In the genomic region with DNA sequence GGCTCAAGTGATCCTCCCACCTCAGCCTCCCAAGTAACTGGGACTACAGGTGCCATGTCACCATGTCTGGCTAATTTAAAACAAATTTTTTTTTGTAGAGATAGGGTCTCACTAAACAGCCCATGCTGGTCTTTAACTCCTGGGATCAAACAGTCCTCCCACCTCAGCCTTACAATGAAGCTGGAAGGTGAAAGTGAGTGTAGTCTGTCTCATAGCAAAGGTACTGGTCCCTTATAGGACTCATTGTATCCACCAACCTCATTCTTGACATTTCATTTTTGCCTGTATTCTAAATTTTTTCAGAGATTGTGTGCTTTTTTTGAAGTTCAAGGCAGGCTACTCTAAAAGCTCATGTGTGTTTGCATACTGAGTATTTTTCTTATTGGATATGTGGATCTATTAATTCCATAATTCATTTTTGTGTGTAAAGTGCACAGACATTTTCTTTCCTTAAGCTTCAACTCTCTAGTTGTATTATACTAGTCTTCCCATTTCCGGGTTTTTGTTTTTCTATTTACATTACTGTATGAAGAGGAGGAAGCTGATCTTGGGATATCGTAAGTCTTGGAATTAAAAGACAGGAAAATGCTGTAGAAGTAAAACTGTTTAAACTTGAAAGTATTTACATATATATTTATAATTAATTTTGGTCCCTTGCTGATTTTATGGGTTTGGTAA, we compare ENCODE assay signal across 21 cellular contexts. TPM values are rescaled to one million over a fixed set of nuclear protein-coding genes. Genes with fewer than 3 reads are reported as not detected.
A peak's percentile ranks its signal among the peaks of the same experiment; 100 is the strongest.
DNase-seq lines count a peak whose midpoint lies in the region; ATAC-seq, FAIRE-seq and TF ChIP-seq lines count a peak whose summit lies in the region.
"Had no signal": no experiment of that assay in that cellular context is flagged by ENCODE, and none has a peak within 500 bp of the region (broad histone marks: within the 10 kb centered on the region; RNA-seq: fewer than 3 reads in every experiment).

No MANE protein-coding gene starts in this region.

- POLR2A ChIA-PET in K562 (lab: Yijun Ruan, JAX) = interaction anchor here (0.6 to 6.6 kb wide), 12 partner anchors 8 to 78 kb away, joined by 3 to 144 read pairs (median 6); a partner anchor contains a TSS

- peaks cover 51% of the 10 kb centered on the region for H3K36me3 Mint-ChIP-seq in activated T-cell treated with anti-CD3 and anti-CD28 coated beads, Interleukin-2, amount 50 U/mL, for 24 hours (ENCODE audit: low read depth)
- H3K36me3 Mint-ChIP-seq in stimulated activated memory B cell treated with anti-CD40 and anti-IgM and Interleukin-4, amounts not matched to agents 10 μg/mL and 1 μg/mL and 100 μg/mL, for 72 hours = peaks cover 22% of the 10 kb centered on the region

- 91% methylated on average over 2 of the region's 2 CpGs for WGBS in K562 (ENCODE audit: insufficient coverage, low coverage, missing lambda C conversion rate)
- no CpG with 5 or more reads among the region's 2 CpGs for WGBS in trophoblast cell (ENCODE audit: extremely low coverage, insufficient coverage, insufficient read length)
- no CpG with 5 or more reads among the region's 2 CpGs for WGBS in mesendoderm (ENCODE audit: extremely low coverage, insufficient coverage, low lambda C conversion rate)

- H3K9ac ChIP-seq in K562 (ENCODE audit: insufficient read depth in 1 of 2, low read depth in 2 of 2, low read length in 2 of 2) = no peak overlapping the region
- H3K9ac ChIP-seq in trophoblast cell (ENCODE audit: low read length) = no peak overlapping the region
- no peak overlapping the region for H3K9ac ChIP-seq in mesendoderm (ENCODE audit: low read length)

- no peak overlapping the region for H3K4me3 Mint-ChIP-seq in activated T-cell treated with anti-CD3 and anti-CD28 coated beads, Interleukin-2, amount 50 U/mL, for 24 hours
- no peak overlapping the region for H3K4me3 Mint-ChIP-seq in stimulated activated memory B cell treated with anti-CD40 and anti-IgM and Interleukin-4, amounts not matched to agents 10 μg/mL and 1 μg/mL and 100 μg/mL, for 72 hours
- H3K4me3 Mint-ChIP-seq: activated T-helper 1 cell treated with anti-CD3 and anti-CD28 coated beads, Interleukin-12 subunit alpha, Interleukin-12 subunit beta, Interleukin-2, Interleukin-4 antibody, amounts not matched to agents 30 ng/mL and 10 ng/mL and 1 ng/mL, durations not matched to agents 14 hours and 24 hours and 36 hours had no signal

- H2BK15ac ChIP-seq in mesendoderm (replicated peaks; ENCODE audit: low read depth) = no peak overlapping the region

- H3K79me2 ChIP-seq in K562 (ENCODE audit: control insufficient read depth, insufficient read depth, low read length) = peaks cover 99% of the 10 kb centered on the region
- peaks cover 8% of the 10 kb centered on the region for H3K79me2 ChIP-seq in trophoblast cell (ENCODE audit: control insufficient read depth, insufficient read depth, low read length, poor library complexity)
- H3K79me2 ChIP-seq in mesendoderm (ENCODE audit: control insufficient read depth, insufficient read depth, low read length) = peaks cover 67% of the 10 kb centered on the region

- H3K27ac Mint-ChIP-seq in activated T-cell treated with anti-CD3 and anti-CD28 coated beads, Interleukin-2, amount 50 U/mL, for 24 hours = peak overlapping the region; percentile 76
- no peak overlapping the region for H3K27ac Mint-ChIP-seq in stimulated activated memory B cell treated with anti-CD40 and anti-IgM and Interleukin-4, amounts not matched to agents 10 μg/mL and 1 μg/mL and 100 μg/mL, for 72 hours
- H3K27ac Mint-ChIP-seq: activated T-helper 1 cell treated with anti-CD3 and anti-CD28 coated beads, Interleukin-12 subunit alpha, Interleukin-12 subunit beta, Interleukin-2, Interleukin-4 antibody, amounts not matched to agents 30 ng/mL and 10 ng/mL and 1 ng/mL, durations not matched to agents 14 hours and 24 hours and 36 hours had no signal

- no peak overlapping the region for H4K5ac ChIP-seq in mesendoderm (ENCODE audit: low read length)

- H3K4me3 ChIP-seq in LNCaP clone FGC (ENCODE audit: low read depth, low read length) (peak overlapping the region; percentile 28; the same call in 1 of the 2 replicates), K562 (no peak overlapping the region), trophoblast cell (ENCODE audit: low read depth, low read length) (no peak overlapping the region), mesendoderm (ENCODE audit: low read length) (no peak overlapping the region)
- H3K4me3 ChIP-seq: cardiac muscle cell, vagina had no signal

- no peak for TF ChIP-seq EP300 in K562 (IDR thresholded peaks at IDR 0.05; ENCODE audit: low read length)

- TF ChIP-seq POLR2A in K562 (conservative IDR thresholded peaks at IDR 0.05) = no peak

- H2BK120ac ChIP-seq in trophoblast cell (ENCODE audit: insufficient read depth, low read length, poor library complexity) = no peak overlapping the region
- no peak overlapping the region for H2BK120ac ChIP-seq in mesendoderm (ENCODE audit: low read depth, low read length)

- H3K4me2 ChIP-seq in K562 (ENCODE audit: insufficient read depth, low read length) = no peak overlapping the region
- no peak overlapping the region for H3K4me2 ChIP-seq in trophoblast cell (ENCODE audit: low read length)
- no peak overlapping the region for H3K4me2 ChIP-seq in mesendoderm (ENCODE audit: low read length)

- no peaks in the 10 kb centered on the region for H3K27me3 Mint-ChIP-seq in activated T-cell treated with anti-CD3 and anti-CD28 coated beads, Interleukin-2, amount 50 U/mL, for 24 hours
- H3K27me3 Mint-ChIP-seq in stimulated activated memory B cell treated with anti-CD40 and anti-IgM and Interleukin-4, amounts not matched to agents 10 μg/mL and 1 μg/mL and 100 μg/mL, for 72 hours = no peaks in the 10 kb centered on the region

- H4K8ac ChIP-seq in trophoblast cell (ENCODE audit: low read depth, low read length) (no peak overlapping the region), mesendoderm (ENCODE audit: low read depth, low read length) (no peak overlapping the region)

- TF ChIP-seq CTCF in LNCaP clone FGC (IDR thresholded peaks at IDR 0.05; ENCODE audit: control insufficient read depth, extremely low read depth, insufficient read depth) (no peak), K562 (IDR thresholded peaks at IDR 0.05 in 2 of 3, conservative IDR thresholded peaks at IDR 0.05 in 1 of 3; ENCODE audit: insufficient read depth in 2 of 3, low read depth in 1 of 3, low read length in 3 of 3) (no peak)

- H3K27me3 ChIP-seq in K562 (ENCODE audit: control insufficient read depth in 2 of 2, insufficient read depth in 2 of 2, low read length in 2 of 2) (no peaks in the 10 kb centered on the region), trophoblast cell (ENCODE audit: insufficient read depth, low read length) (no peaks in the 10 kb centered on the region), mesendoderm (ENCODE audit: insufficient read depth, low read length, poor library complexity) (no peaks in the 10 kb centered on the region)
- H3K27me3 ChIP-seq: cardiac muscle cell, vagina had no signal

- H2AK5ac ChIP-seq in trophoblast cell (ENCODE audit: low read length) = no peak overlapping the region
- no peak overlapping the region for H2AK5ac ChIP-seq in mesendoderm (ENCODE audit: low read length)

- no peak overlapping the region for H2AFZ ChIP-seq in K562 (ENCODE audit: low read depth, low read length)
- no peak overlapping the region for H2AFZ ChIP-seq in trophoblast cell (ENCODE audit: insufficient read depth, low read length, poor library complexity)

- no peaks in the 10 kb centered on the region for H3K9me1 ChIP-seq in K562 (ENCODE audit: control insufficient read depth, insufficient read depth, low read length)

- H3K56ac ChIP-seq in mesendoderm (ENCODE audit: low read length) = no peak overlapping the region

- DNase-seq in activated T-cell treated with anti-CD3 and anti-CD28 coated beads, Interleukin-2, amount 50 U/mL, for 24 hours = no peak
- no peak for DNase-seq in activated T-cell treated with anti-CD3 and anti-CD28 coated beads, Interleukin-2, amount 50 U/mL, for 48 hours
- DNase-seq in LNCaP clone FGC (ENCODE audit: low read depth) (no peak), K562 (ENCODE audit: extremely low read depth in 1 of 4, low spot score in 3 of 4) (no peak), trophoblast cell (no peak), COLO829 (ENCODE audit: low spot score) (no peak), mesendoderm (no peak)
- DNase-seq: amniotic stem cell; DMS79 treated with DMSO at 0.1 percent for 48 hours; mammary epithelial cell; NCI-H187 treated with DMSO at 0.1 percent for 48 hours; NCI-H446; NK-92 treated with Interleukin-12 subunit alpha and Interleukin-12 subunit beta, amount 100 ng/mL, for 24 hours; stimulated activated CD4-positive, alpha-beta T cell treated with anti-CD3 and anti-CD28 coated beads, Interleukin-1b, Interleukin-23, amount 100 ng/mL, for 48 hours had no signal

- intact Hi-C loops in K562 (cut with micrococcal nuclease) = no loop called here

- no peak overlapping the region for H4K12ac ChIP-seq in trophoblast cell (ENCODE audit: low read depth, low read length)

- H3K27ac ChIP-seq in K562 (ENCODE audit: extremely low read depth, low read depth, low read length) = no peak overlapping the region
- no peak overlapping the region for H3K27ac ChIP-seq in trophoblast cell (ENCODE audit: low read depth, low read length)
- H3K27ac ChIP-seq in mesendoderm (ENCODE audit: low read depth, low read length) = no peak overlapping the region
- H3K27ac ChIP-seq: cardiac muscle cell, vagina had no signal

- H3K36me3 ChIP-seq in K562 (ENCODE audit: control insufficient read depth, insufficient read depth, low read length) (no peaks in the 10 kb centered on the region; the same call in 2 of the 3 replicates), trophoblast cell (ENCODE audit: control insufficient read depth in 1 of 2, insufficient read depth in 2 of 2, low read length in 2 of 2) (no peaks in the 10 kb centered on the region), mesendoderm (ENCODE audit: control insufficient read depth, insufficient read depth, low read length) (no peaks in the 10 kb centered on the region)
- H3K36me3 ChIP-seq: cardiac muscle cell, vagina had no signal

- FAIRE-seq in K562 (lab: Jason Lieb, UNC) = no peak
- FAIRE-seq: frontal cortex, kidney had no signal

- ATAC-seq in K562 = peak; percentile 12
- no peak for ATAC-seq in stimulated activated memory B cell treated with anti-CD40 and anti-IgM and Interleukin-4, amounts not matched to agents 10 μg/mL and 1 μg/mL and 100 μg/mL, for 72 hours
- ATAC-seq: HCT116 had no signal

- no peak overlapping the region for H4K91ac ChIP-seq in trophoblast cell (ENCODE audit: low read depth, low read length)

- no peak for TF ChIP-seq RAD21 in K562 (CRISPR knock-in tag; conservative IDR thresholded peaks at IDR 0.05 in 1 of 2, IDR thresholded peaks at IDR 0.05 in 1 of 2)

- no TSS peak for BruUV-seq in K562 (replicated peaks; lab: Mats Ljungman, UMichigan)

- in situ Hi-C loops in K562 (cut with MboI) = no loop called here

- no peak overlapping the region for H2BK12ac ChIP-seq in trophoblast cell (ENCODE audit: low read length)

- H3K9me3 Mint-ChIP-seq in activated T-cell treated with anti-CD3 and anti-CD28 coated beads, Interleukin-2, amount 50 U/mL, for 24 hours = no peaks in the 10 kb centered on the region
- H3K9me3 Mint-ChIP-seq in stimulated activated memory B cell treated with anti-CD40 and anti-IgM and Interleukin-4, amounts not matched to agents 10 μg/mL and 1 μg/mL and 100 μg/mL, for 72 hours = no peaks in the 10 kb centered on the region
- H3K9me3 Mint-ChIP-seq: activated T-helper 1 cell treated with anti-CD3 and anti-CD28 coated beads, Interleukin-12 subunit alpha, Interleukin-12 subunit beta, Interleukin-2, Interleukin-4 antibody, amounts not matched to agents 30 ng/mL and 10 ng/mL and 1 ng/mL, durations not matched to agents 14 hours and 24 hours and 36 hours had no signal

- H3K18ac ChIP-seq in trophoblast cell (ENCODE audit: low read length) (no peak overlapping the region), mesendoderm (ENCODE audit: low read length) (no peak overlapping the region)

- no peaks in the 10 kb centered on the region for H3K79me1 ChIP-seq in trophoblast cell (ENCODE audit: low read length)
- H3K79me1 ChIP-seq in mesendoderm (ENCODE audit: low read length) = no peaks in the 10 kb centered on the region

- CTCF ChIA-PET in K562 (lab: Yijun Ruan, JAX; ENCODE audit: low intra/inter-chr PET ratio) = no interaction called here

- H3K4me1 ChIP-seq in K562 (replicated peaks in 1 of 2; ENCODE audit: control insufficient read depth in 2 of 2, insufficient read depth in 2 of 2, low read length in 2 of 2) (peaks cover 0 to 9% of the 10 kb centered on the region in 2 experiments; a peak in 1 of 5 replicates), trophoblast cell (ENCODE audit: control insufficient read depth in 1 of 2, insufficient read depth in 2 of 2, low read length in 2 of 2) (no peaks in the 10 kb centered on the region), mesendoderm (ENCODE audit: control insufficient read depth, low read depth, low read length) (no peaks in the 10 kb centered on the region)

- H3K23ac ChIP-seq in trophoblast cell (ENCODE audit: low read length) (no peak overlapping the region), mesendoderm (ENCODE audit: low read length) (no peak overlapping the region)

- H2BK5ac ChIP-seq in trophoblast cell (ENCODE audit: low read depth, low read length, poor library complexity) = no peak overlapping the region
- no peak overlapping the region for H2BK5ac ChIP-seq in mesendoderm (ENCODE audit: low read length)

- peaks cover 81% of the 10 kb centered on the region for H3K4me1 Mint-ChIP-seq in activated T-cell treated with anti-CD3 and anti-CD28 coated beads, Interleukin-2, amount 50 U/mL, for 24 hours (ENCODE audit: low read depth)
- peaks cover 77% of the 10 kb centered on the region for H3K4me1 Mint-ChIP-seq in stimulated activated memory B cell treated with anti-CD40 and anti-IgM and Interleukin-4, amounts not matched to agents 10 μg/mL and 1 μg/mL and 100 μg/mL, for 72 hours

- H3K4ac ChIP-seq in trophoblast cell (ENCODE audit: low read depth, low read length) = peak overlapping the region; percentile 27
- H3K4ac ChIP-seq in mesendoderm (ENCODE audit: low read depth, low read length) = no peak overlapping the region

- no peaks in the 10 kb centered on the region for H3K9me3 ChIP-seq in K562 (replicated peaks; ENCODE audit: control insufficient read depth, insufficient read depth, low read depth, low read length)
- H3K9me3 ChIP-seq in trophoblast cell (ENCODE audit: insufficient read depth, low read depth, low read length) = no peaks in the 10 kb centered on the region
- H3K9me3 ChIP-seq: vagina had no signal

- peaks cover 44% of the 10 kb centered on the region for H4K20me1 ChIP-seq in K562 (replicated peaks; ENCODE audit: control insufficient read depth, insufficient read depth, low read length)

- H3K14ac ChIP-seq in trophoblast cell (ENCODE audit: low read length) = no peak overlapping the region

RNA-seq across cellular contexts. Expression of a gene that starts 13.3 kb away (rescaled TPM):
- 207 and 465 TPM in 2 replicates for total RNA-seq in K562 (2011; cell fraction: chromatin; rRNA removed; ENCODE audit: low replicate concordance)
- 88.1 and 130 TPM in 2 replicates for total RNA-seq in K562 (2011; cell fraction: nucleolus; rRNA removed)
- total RNA-seq in K562 (2011; cell fraction: nucleoplasm; rRNA removed) = 182 and 231 TPM in 2 replicates
- 33.5 and 38.1 TPM in 2 replicates for total RNA-seq in K562 (2014; rRNA removed)
- total RNA-seq in K562 (2014; rRNA removed; fragmentation: Illumina TruSeq; extraction: Trizol) = 41.7 and 46.6 TPM in 2 replicates
- total RNA-seq in K562 (2015; rRNA removed; fragmentation: Illumina TruSeq; extraction: Trizol) = 38.6 and 39.9 TPM in 2 replicates
- 48.1 and 55.3 TPM in 2 replicates for total RNA-seq in K562 (2021)
- 11.1 and 14.5 TPM in 2 replicates for polyA plus RNA-seq in K562 (2011; rRNA removed)
- 7.9 and 14.7 TPM in 2 replicates for polyA plus RNA-seq in K562 (2011; cell fraction: cytosol; rRNA removed)
- polyA plus RNA-seq in K562 (2011; cell fraction: nucleus; rRNA removed) = 55.0 and 72.1 TPM in 2 replicates
- 26.5 and 30.8 TPM in 2 replicates for polyA plus RNA-seq in K562 (2012)
- 33.8 and 38.7 TPM in 2 replicates for polyA plus RNA-seq in K562 (2014; fragmentation: Illumina TruSeq; extraction: Trizol)
- polyA plus RNA-seq in K562 (2014; fragmentation: Nextera tagmentation; extraction: Ambion mirVana) = 10 to 100 TPM in 1 of 2 experiments, 1 to 10 TPM in 1; 8.9 to 15.9 TPM
- 18.2 and 23.4 TPM in 2 replicates for polyA plus RNA-seq in K562 (2014; rRNA removed)
- polyA minus RNA-seq in K562 (2011; rRNA and poly(A)+ RNA removed) = 84.5 and 96.0 TPM in 2 replicates
- 28.8 and 34.0 TPM in 2 replicates for polyA minus RNA-seq in K562 (2011; cell fraction: cytosol; rRNA and poly(A)+ RNA removed)
- 110 and 143 TPM in 2 replicates for polyA minus RNA-seq in K562 (2011; cell fraction: nucleus; rRNA and poly(A)+ RNA removed)
- 25.0 and 25.8 TPM in 2 replicates for polyA plus RNA-seq in trophoblast cell (2013)
- polyA plus RNA-seq in mesendoderm (2013, experiment 1 of 2) = 21.7 TPM
- 21.7 TPM for polyA plus RNA-seq in mesendoderm (2013, experiment 2 of 2)
